ENCODE assay signal across 16 cellular contexts in genomic region chr21:36813071-36813470, GRCh38.
"Had no signal": no experiment of that assay in that cellular context is flagged by ENCODE, and none has a peak within 500 bp of the region (broad histone marks: within the 10 kb centered on the region; RNA-seq: fewer than 3 reads in every experiment).

No MANE protein-coding gene starts in this region.

- H3K27me3 ChIP-seq: hepatocyte, spleen, tibial artery, upper lobe of right lung, vagina had no signal

- H3K36me3 ChIP-seq: tibial artery, upper lobe of right lung, vagina had no signal

- H3K27ac ChIP-seq: hepatocyte, psoas muscle, spleen, tibial artery, upper lobe of right lung, vagina had no signal

- DNase-seq: foreskin melanocyte; head of caudate nucleus; left colon; left ventricle myocardium superior; mesendoderm; naive B cell; nephron progenitor cell; psoas muscle; spleen; stimulated activated CD4-positive, alpha-beta T cell treated with anti-CD3 and anti-CD28 coated beads, Interleukin-15, amount 100 ng/mL, for 24 hours; stimulated activated CD4-positive, alpha-beta T cell treated with anti-CD3 and anti-CD28 coated beads, Interleukin-1b, Interleukin-23, amount 100 ng/mL, for 48 hours; stimulated activated CD4-positive, alpha-beta T cell treated with anti-CD3 and anti-CD28 coated beads, Interleukin-4, amount 100 ng/mL, for 24 hours; tibial artery; upper lobe of right lung had no signal

- H3K9me3 ChIP-seq: psoas muscle, spleen, tibial artery, upper lobe of right lung, vagina had no signal

- H2AFZ ChIP-seq: hepatocyte had no signal

- H3K4me3 ChIP-seq: hepatocyte, psoas muscle, spleen, tibial artery, upper lobe of right lung, vagina had no signal

- H3K79me2 ChIP-seq: hepatocyte had no signal

- H3K4me2 ChIP-seq: hepatocyte had no signal

- H3K4me1 ChIP-seq: psoas muscle, spleen, upper lobe of right lung, vagina had no signal
